8 cellular contexts compared by ENCODE assay signal in genomic region chr14:34540181-34541059, GRCh38. TPM values are rescaled to one million over a fixed set of nuclear protein-coding genes. Genes with fewer than 3 reads are reported as not detected.
A peak's percentile ranks its signal among the peaks of the same experiment; 100 is the strongest.
DNase-seq lines count a peak whose midpoint lies in the region; ATAC-seq and TF ChIP-seq lines count a peak whose summit lies in the region.
"Not testable (repeated sequence)": the region's sequence is repeated elsewhere in the genome, so short reads cannot be mapped to it uniquely, and the experiment has no call there.

No MANE protein-coding gene starts in this region.

- 82 to 84% methylated on average over 15 to 16 of the region's 19 CpGs for WGBS in tibial nerve, 2 donors

- not testable (repeated sequence) for TF ChIP-seq CTCF in LNCaP clone FGC (IDR thresholded peaks at IDR 0.05; ENCODE audit: control insufficient read depth, extremely low read depth, insufficient read depth); brain (conservative IDR thresholded peaks at IDR 0.05); fibroblast of lung (conservative IDR thresholded peaks at IDR 0.05 in 1 of 2, IDR thresholded peaks at IDR 0.05 in 1 of 2; ENCODE audit: low read depth in 1 of 2, low read length in 2 of 2); lower lobe of right lung (IDR thresholded peaks at IDR 0.05); tibial nerve (IDR thresholded peaks at IDR 0.05)

- not testable (repeated sequence) for H3K27me3 Mint-ChIP-seq in CD8-positive, alpha-beta memory T cell; activated CD4-positive, alpha-beta T cell treated with anti-CD3 and anti-CD28 coated beads for 36 hours; brain

- not testable (repeated sequence) for H3K9ac ChIP-seq in fibroblast of lung (ENCODE audit: insufficient read depth, low read length)

- TF ChIP-seq EP300 in tibial nerve (IDR thresholded peaks at IDR 0.05) = not testable (repeated sequence)

- peak overlapping the region; percentile 24 for H2AFZ ChIP-seq in fibroblast of lung (ENCODE audit: low read length)

- POLR2A ChIA-PET in CD8-positive, alpha-beta memory T cell (lab: Charles Lee) = interaction anchor here (0.5 to 1.0 kb wide), 3 partner anchors 14 to 41 kb away, joined by 3 to 4 read pairs (median 4); no protein-coding TSS in a partner anchor
- POLR2A ChIA-PET in activated CD4-positive, alpha-beta T cell treated with anti-CD3 and anti-CD28 coated beads for 36 hours (lab: Charles Lee) = interaction anchor here (0.6 kb wide), 2 partner anchors 14 to 84 kb away, joined by 5 read pairs; no protein-coding TSS in a partner anchor

- ATAC-seq in activated CD4-positive, alpha-beta T cell treated with anti-CD3 and anti-CD28 coated beads for 36 hours; lower lobe of right lung: not testable (repeated sequence)

- not testable (repeated sequence) for DNase-seq in CD8-positive, alpha-beta memory T cell; LNCaP clone FGC (ENCODE audit: low read depth); activated CD4-positive, alpha-beta T cell treated with anti-CD3 and anti-CD28 coated beads for 36 hours; fibroblast of lung (ENCODE audit: low read depth in 2 of 2); lower lobe of right lung; tibial nerve (ENCODE audit: low spot score in 2 of 2)
- peak; percentile 26 for DNase-seq in pons (ENCODE audit: low spot score)

- peaks cover 26% of the 10 kb centered on the region for H3K4me1 ChIP-seq in CD8-positive, alpha-beta memory T cell (ENCODE audit: insufficient read depth, low read length)
- not testable (repeated sequence) for H3K4me1 ChIP-seq in fibroblast of lung (ENCODE audit: control insufficient read depth, extremely low read depth, insufficient read depth, low read length)
- H3K4me1 ChIP-seq in lower lobe of right lung (peaks cover 18% of the 10 kb centered on the region), tibial nerve (peaks cover 0 to 31% (median 11%) of the 10 kb centered on the region in 4 donors)

- not testable (repeated sequence) for H3K27me3 ChIP-seq in CD8-positive, alpha-beta memory T cell (ENCODE audit: insufficient read depth, low read length, poor library complexity, severe bottlenecking); fibroblast of lung (ENCODE audit: control insufficient read depth, insufficient read depth, low read length); lower lobe of right lung (ENCODE audit: low read depth); tibial nerve

- H3K27ac ChIP-seq in CD8-positive, alpha-beta memory T cell (ENCODE audit: low read depth, low read length) = peak overlapping the region; percentile 91
- H3K27ac ChIP-seq in fibroblast of lung (ENCODE audit: insufficient read depth, low read length) (peak overlapping the region; percentile 99), lower lobe of right lung (peak overlapping the region; percentile 97), tibial nerve (peak overlapping the region; percentile 98 to 100 (median 98))

- not testable (repeated sequence) for TF ChIP-seq POLR2A in tibial nerve (IDR thresholded peaks at IDR 0.05)

- H3K4me3 Mint-ChIP-seq in CD8-positive, alpha-beta memory T cell = peak overlapping the region; percentile 96 to 100 (median 99)
- H3K4me3 Mint-ChIP-seq in activated CD4-positive, alpha-beta T cell treated with anti-CD3 and anti-CD28 coated beads for 36 hours = peak overlapping the region; percentile 94
- H3K4me3 Mint-ChIP-seq in brain = peak overlapping the region; percentile 96 to 100 (median 99)

- not testable (repeated sequence) for H4K20me1 ChIP-seq in fibroblast of lung (ENCODE audit: control insufficient read depth, extremely low read depth, insufficient read depth, low read length)

- H3K4me1 Mint-ChIP-seq in CD8-positive, alpha-beta memory T cell = peaks cover 31 to 42% (median 36%) of the 10 kb centered on the region in 3 donors
- H3K4me1 Mint-ChIP-seq in activated CD4-positive, alpha-beta T cell treated with anti-CD3 and anti-CD28 coated beads for 36 hours = peaks cover 31% of the 10 kb centered on the region
- H3K4me1 Mint-ChIP-seq in brain = peaks cover 39% of the 10 kb centered on the region

- peak overlapping the region; percentile 62 for H3K4me2 ChIP-seq in fibroblast of lung (ENCODE audit: extremely low read depth, insufficient read depth, low read length)

- intact Hi-C loops in activated CD4-positive, alpha-beta T cell treated with anti-CD3 and anti-CD28 coated beads for 36 hours (cut with DNase I, micrococcal nuclease); lower lobe of right lung (cut with DNase I): not testable (repeated sequence)

- not testable (repeated sequence) for H3K9me3 Mint-ChIP-seq in CD8-positive, alpha-beta memory T cell; activated CD4-positive, alpha-beta T cell treated with anti-CD3 and anti-CD28 coated beads for 36 hours (ENCODE audit: low read depth); brain

- H3K36me3 ChIP-seq in CD8-positive, alpha-beta memory T cell (ENCODE audit: insufficient read depth, low read length); fibroblast of lung (ENCODE audit: control insufficient read depth, insufficient read depth, low read length): not testable (repeated sequence)
- H3K36me3 ChIP-seq in lower lobe of right lung (peaks cover 21% of the 10 kb centered on the region), tibial nerve (peaks cover 0 to 21% (median 0%) of the 10 kb centered on the region in 3 donors)

- H3K79me2 ChIP-seq in fibroblast of lung (ENCODE audit: control insufficient read depth, insufficient read depth, low read length) = peaks cover 19% of the 10 kb centered on the region

- H3K36me3 Mint-ChIP-seq in CD8-positive, alpha-beta memory T cell = peaks cover 0 to 24% (median 1%) of the 10 kb centered on the region in 3 donors
- H3K36me3 Mint-ChIP-seq in activated CD4-positive, alpha-beta T cell treated with anti-CD3 and anti-CD28 coated beads for 36 hours (ENCODE audit: low read depth) = not testable (repeated sequence)
- H3K36me3 Mint-ChIP-seq in brain = peaks cover 16% of the 10 kb centered on the region

- peak overlapping the region; percentile 66 for H3K4me3 ChIP-seq in CD8-positive, alpha-beta memory T cell (ENCODE audit: low read length)
- H3K4me3 ChIP-seq in LNCaP clone FGC (ENCODE audit: low read depth, low read length) (peak overlapping the region; percentile 88), fibroblast of lung (replicated peaks in 1 of 4; ENCODE audit: control extremely low read depth in 1 of 4, insufficient read depth in 1 of 4, low read depth in 3 of 4, low read length in 4 of 4) (peak overlapping the region; percentile 55 to 100 (median 95)), lower lobe of right lung (peak overlapping the region; percentile 79), tibial nerve (peak overlapping the region; percentile 74 to 98 (median 91))

- CTCF ChIA-PET in CD8-positive, alpha-beta memory T cell (lab: Charles Lee); activated CD4-positive, alpha-beta T cell treated with anti-CD3 and anti-CD28 coated beads for 36 hours (lab: Charles Lee): not testable (repeated sequence)

- not testable (repeated sequence) for H3K9me3 ChIP-seq in CD8-positive, alpha-beta memory T cell (ENCODE audit: low read length); fibroblast of lung (ENCODE audit: control insufficient read depth, insufficient read depth, low read depth, low read length); lower lobe of right lung; tibial nerve

- peak overlapping the region; percentile 98 to 100 (median 99) for H3K27ac Mint-ChIP-seq in CD8-positive, alpha-beta memory T cell
- H3K27ac Mint-ChIP-seq in activated CD4-positive, alpha-beta T cell treated with anti-CD3 and anti-CD28 coated beads for 36 hours = peak overlapping the region; percentile 95
- H3K27ac Mint-ChIP-seq in brain = peak overlapping the region; percentile 98 to 99 (median 98)

RNA-seq across cellular contexts. Expression of gene EAPP, which starts 0.9 kb away (rescaled TPM):
- 10 to 100 TPM; 36.4 to 38.6 TPM for total RNA-seq in CD8-positive, alpha-beta memory T cell
- polyA plus RNA-seq in CD8-positive, alpha-beta memory T cell = 96.2 TPM
- total RNA-seq in activated CD4-positive, alpha-beta T cell treated with anti-CD3 and anti-CD28 coated beads for 36 hours = 10 to 100 TPM; 41.6 to 49.2 TPM
- polyA plus RNA-seq in brain (ENCODE audit: insufficient read depth, low read depth, low replicate concordance) (35.5 TPM), fibroblast of lung (47.4 and 54.0 TPM in 2 replicates)
- total RNA-seq in fibroblast of lung (49.1 and 58.0 TPM in 2 replicates), lower lobe of right lung (28.8 TPM), tibial nerve (10 to 100 TPM; 28.8 to 52.4 (median 37.3) TPM)
- polyA plus RNA-seq in fibroblast of lung (2012) = 33.7 and 39.1 TPM in 2 replicates
- polyA minus RNA-seq in fibroblast of lung (ENCODE audit: low replicate concordance) = 1.6 TPM in 1 of 2 replicates, not detected in the other
